In the genomic region with DNA sequence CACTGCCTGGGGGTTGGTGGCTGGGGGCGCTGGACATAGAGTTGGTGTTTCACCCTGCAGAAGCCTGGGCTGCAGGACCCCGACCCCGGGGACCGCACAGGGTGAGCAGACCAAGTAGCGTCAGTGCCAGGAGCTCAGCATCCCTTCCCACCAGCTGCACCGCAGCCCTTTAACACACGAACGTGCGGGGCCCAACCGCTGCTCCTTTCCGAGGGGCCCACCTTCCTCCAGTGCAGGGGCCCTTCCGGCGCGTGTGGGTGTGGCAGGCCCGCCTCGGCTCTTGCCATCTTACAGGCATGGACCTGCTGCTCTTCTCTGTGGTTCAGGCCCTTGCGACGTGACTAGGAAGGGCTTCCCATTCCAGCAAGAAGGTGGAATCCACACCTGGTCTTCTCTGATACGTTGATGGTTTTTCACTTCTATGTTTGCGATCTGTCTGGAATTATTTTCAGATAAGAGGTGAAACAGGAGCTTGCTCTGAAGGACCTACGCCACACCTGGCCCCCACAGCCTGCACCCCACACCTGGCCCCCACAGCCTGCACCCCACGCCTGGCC, we compare ENCODE assay signal across 1 cellular context.
TF ChIP-seq lines count a peak whose summit lies in the region.

No MANE protein-coding gene starts in this region.

TF ChIP-seq in HEK293, 187 proteins besides CTCF, POLR2A, EP300 and RAD21 (continued from another document):
- TF ChIP-seq PATZ1 (tag by site-specific recombination; IDR thresholded peaks at IDR 0.05) (0 out of 2 replicates have a peak, but pooled peaks have one; percentile 16), ZNF658 (tag by site-specific recombination; IDR thresholded peaks at IDR 0.05) (no peak), TCF7L2 (IDR thresholded peaks at IDR 0.05; ENCODE audit: borderline replicate concordance, low read depth, low read length) (no peak), ZNF629 (tag by site-specific recombination; IDR thresholded peaks at IDR 0.05) (peak; percentile 19; the same call in 1 of the 2 replicates), ZNF777 (tag by site-specific recombination; IDR thresholded peaks at IDR 0.05; ENCODE audit: borderline replicate concordance) (no peak), KLF10 (tag by site-specific recombination; IDR thresholded peaks at IDR 0.05) (peak; percentile 34; the same call in 1 of the 2 replicates), ZNF560 (tag by site-specific recombination; IDR thresholded peaks at IDR 0.05; ENCODE audit: borderline replicate concordance) (no peak), ZNF521 (tag by site-specific recombination; IDR thresholded peaks at IDR 0.05) (no peak), ZNF600 (tag by site-specific recombination; IDR thresholded peaks at IDR 0.05) (peak; percentile 47), ZNF701 (tag by site-specific recombination; IDR thresholded peaks at IDR 0.05) (no peak)
- TF ChIP-seq, protein P1, sequence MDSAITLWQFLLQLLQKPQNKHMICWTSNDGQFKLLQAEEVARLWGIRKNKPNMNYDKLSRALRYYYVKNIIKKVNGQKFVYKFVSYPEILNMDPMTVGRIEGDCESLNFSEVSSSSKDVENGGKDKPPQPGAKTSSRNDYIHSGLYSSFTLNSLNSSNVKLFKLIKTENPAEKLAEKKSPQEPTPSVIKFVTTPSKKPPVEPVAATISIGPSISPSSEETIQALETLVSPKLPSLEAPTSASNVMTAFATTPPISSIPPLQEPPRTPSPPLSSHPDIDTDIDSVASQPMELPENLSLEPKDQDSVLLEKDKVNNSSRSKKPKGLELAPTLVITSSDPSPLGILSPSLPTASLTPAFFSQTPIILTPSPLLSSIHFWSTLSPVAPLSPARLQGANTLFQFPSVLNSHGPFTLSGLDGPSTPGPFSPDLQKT (IDR thresholded peaks at IDR 0.05; ENCODE audit: borderline replicate concordance, low read depth, low read length): no peak
